13 cellular contexts compared by ENCODE assay signal in genomic region chr15:29676961-29677402, GRCh38.
DNase-seq lines count a peak whose midpoint lies in the region; ATAC-seq and TF ChIP-seq lines count a peak whose summit lies in the region.
"Had no signal": no experiment of that assay in that cellular context is flagged by ENCODE, and none has a peak within 500 bp of the region (broad histone marks: within the 10 kb centered on the region; RNA-seq: fewer than 3 reads in every experiment).

No MANE protein-coding gene starts in this region.

- TF ChIP-seq CTCF in A673 (conservative IDR thresholded peaks at IDR 0.05; ENCODE audit: low read depth, low read length): no peak
- TF ChIP-seq CTCF in astrocyte of the spinal cord (IDR thresholded peaks at IDR 0.05; ENCODE audit: low read depth, low read length): no peak

- no peaks in the 10 kb centered on the region for H3K36me3 Mint-ChIP-seq in activated naive CD4-positive, alpha-beta T cell treated with anti-CD3 and anti-CD28 coated beads for 36 hours (ENCODE audit: low read depth)

- H3K4me1 Mint-ChIP-seq in activated naive CD4-positive, alpha-beta T cell treated with anti-CD3 and anti-CD28 coated beads for 36 hours (ENCODE audit: low read depth): no peaks in the 10 kb centered on the region
- H3K4me1 Mint-ChIP-seq: B cell had no signal

- no peaks in the 10 kb centered on the region for H3K36me3 ChIP-seq in A673 (ENCODE audit: insufficient read depth, low read length, poor library complexity, severe bottlenecking)
- H3K36me3 ChIP-seq: vagina had no signal

- no peak for ATAC-seq in sciatic nerve

- CTCF ChIA-PET in A673 (lab: Charles Lee): no interaction called here
- CTCF ChIA-PET in activated naive CD4-positive, alpha-beta T cell treated with anti-CD3 and anti-CD28 coated beads for 36 hours (lab: Charles Lee): no interaction called here

- peak; percentile 19 for DNase-seq in A673 (ENCODE audit: low spot score)
- peak; percentile 57 for DNase-seq in HT-29 (ENCODE audit: low spot score)
- peak; percentile 68 for DNase-seq in astrocyte of the spinal cord (ENCODE audit: low read depth, low spot score)
- peak; percentile 73 for DNase-seq in kidney tubule cell (ENCODE audit: low spot score)
- DNase-seq in SKM-1 (lab: John Stamatoyannopoulos, UW; ENCODE audit: unreplicated experiment): no peak
- DNase-seq in activated T-cell treated with anti-CD3 and anti-CD28 coated beads, Interleukin-2, amount 50 U/mL, for 48 hours: no peak
- no peak for DNase-seq in sciatic nerve (ENCODE audit: low spot score)
- no peak for DNase-seq in activated naive CD4-positive, alpha-beta T cell treated with anti-CD3 and anti-CD28 coated beads for 36 hours
- DNase-seq: activated CD4-positive, alpha-beta T cell treated with anti-CD3 and anti-CD28 coated beads, Interleukin-2, amount 10 ng/mL, durations not matched to agents 7 days and 5 days; NK-92 treated with Interleukin-12 subunit alpha and Interleukin-12 subunit beta, amount 100 ng/mL, for 24 hours had no signal

- no peak overlapping the region for H3K4me3 Mint-ChIP-seq in activated naive CD4-positive, alpha-beta T cell treated with anti-CD3 and anti-CD28 coated beads for 36 hours
- H3K4me3 Mint-ChIP-seq: activated CD4-positive, alpha-beta T cell treated with anti-CD3 and anti-CD28 coated beads, Interleukin-2, amount 10 ng/mL, durations not matched to agents 7 days and 5 days; B cell had no signal

- intact Hi-C loops in A673 (cut with micrococcal nuclease; ENCODE audit: unreplicated experiment) (no loop called here), sciatic nerve (cut with DNase I) (no loop called here)
- intact Hi-C loops in activated naive CD4-positive, alpha-beta T cell treated with anti-CD3 and anti-CD28 coated beads for 36 hours (cut with micrococcal nuclease): no loop called here

- in situ Hi-C loops in astrocyte of the spinal cord (cut with HindIII; ENCODE audit: low sequenced_read_pairs): no loop called here

- H3K4me3 ChIP-seq in A673 (ENCODE audit: low read depth, low read length, poor library complexity, severe bottlenecking) (no peak overlapping the region), astrocyte of the spinal cord (ENCODE audit: low read depth, low read length) (peak overlapping the region; percentile 5)
- H3K4me3 ChIP-seq: coronary artery, vagina had no signal

- no peak overlapping the region for H3K27ac Mint-ChIP-seq in activated naive CD4-positive, alpha-beta T cell treated with anti-CD3 and anti-CD28 coated beads for 36 hours
- H3K27ac Mint-ChIP-seq: activated CD4-positive, alpha-beta T cell treated with anti-CD3 and anti-CD28 coated beads, Interleukin-2, amount 10 ng/mL, durations not matched to agents 7 days and 5 days; B cell had no signal

- no peak overlapping the region for H3K27ac ChIP-seq in A673 (ENCODE audit: low read depth, low read length, poor library complexity, severe bottlenecking)
- H3K27ac ChIP-seq: coronary artery, vagina had no signal

- H3K9me3 Mint-ChIP-seq in activated naive CD4-positive, alpha-beta T cell treated with anti-CD3 and anti-CD28 coated beads for 36 hours: no peaks in the 10 kb centered on the region
- H3K9me3 Mint-ChIP-seq: activated CD4-positive, alpha-beta T cell treated with anti-CD3 and anti-CD28 coated beads, Interleukin-2, amount 10 ng/mL, durations not matched to agents 7 days and 5 days had no signal

- H3K27me3 Mint-ChIP-seq in activated naive CD4-positive, alpha-beta T cell treated with anti-CD3 and anti-CD28 coated beads for 36 hours (ENCODE audit: low read depth): peaks cover 39% of the 10 kb centered on the region

- H3K9me3 ChIP-seq in A673 (ENCODE audit: low read depth, low read length, poor library complexity, severe bottlenecking): no peaks in the 10 kb centered on the region
- H3K9me3 ChIP-seq: vagina had no signal

- POLR2A ChIA-PET in A673 (lab: Charles Lee; ENCODE audit: low non-redundant PET): no interaction called here

- H3K4me1 ChIP-seq in A673 (ENCODE audit: insufficient read depth, low read length, poor library complexity, severe bottlenecking): no peaks in the 10 kb centered on the region

- no peaks in the 10 kb centered on the region for H3K27me3 ChIP-seq in A673 (replicated peaks; ENCODE audit: insufficient read depth, low read depth, low read length, poor library complexity)
- H3K27me3 ChIP-seq: vagina had no signal

- no TSS peak for BruUV-seq in A673 (replicated peaks; lab: Mats Ljungman, UMichigan)

Comparison
In these comparisons a context has a peak if more than half of its experiments do, and no peak if none do; other contexts are left out.
1. DNase-seq: peak in A673 (single experiment), HT-29 (single experiment), astrocyte of the spinal cord (single experiment) and kidney tubule cell (single experiment); none in SKM-1 (single experiment), activated T-cell treated with anti-CD3 and anti-CD28 coated beads, Interleukin-2, amount 50 U/mL, for 48 hours (0 of 2), sciatic nerve (single experiment) and activated naive CD4-positive, alpha-beta T cell treated with anti-CD3 and anti-CD28 coated beads for 36 hours (single experiment).